ENCODE assay signal across 8 cellular contexts in the genomic region with DNA sequence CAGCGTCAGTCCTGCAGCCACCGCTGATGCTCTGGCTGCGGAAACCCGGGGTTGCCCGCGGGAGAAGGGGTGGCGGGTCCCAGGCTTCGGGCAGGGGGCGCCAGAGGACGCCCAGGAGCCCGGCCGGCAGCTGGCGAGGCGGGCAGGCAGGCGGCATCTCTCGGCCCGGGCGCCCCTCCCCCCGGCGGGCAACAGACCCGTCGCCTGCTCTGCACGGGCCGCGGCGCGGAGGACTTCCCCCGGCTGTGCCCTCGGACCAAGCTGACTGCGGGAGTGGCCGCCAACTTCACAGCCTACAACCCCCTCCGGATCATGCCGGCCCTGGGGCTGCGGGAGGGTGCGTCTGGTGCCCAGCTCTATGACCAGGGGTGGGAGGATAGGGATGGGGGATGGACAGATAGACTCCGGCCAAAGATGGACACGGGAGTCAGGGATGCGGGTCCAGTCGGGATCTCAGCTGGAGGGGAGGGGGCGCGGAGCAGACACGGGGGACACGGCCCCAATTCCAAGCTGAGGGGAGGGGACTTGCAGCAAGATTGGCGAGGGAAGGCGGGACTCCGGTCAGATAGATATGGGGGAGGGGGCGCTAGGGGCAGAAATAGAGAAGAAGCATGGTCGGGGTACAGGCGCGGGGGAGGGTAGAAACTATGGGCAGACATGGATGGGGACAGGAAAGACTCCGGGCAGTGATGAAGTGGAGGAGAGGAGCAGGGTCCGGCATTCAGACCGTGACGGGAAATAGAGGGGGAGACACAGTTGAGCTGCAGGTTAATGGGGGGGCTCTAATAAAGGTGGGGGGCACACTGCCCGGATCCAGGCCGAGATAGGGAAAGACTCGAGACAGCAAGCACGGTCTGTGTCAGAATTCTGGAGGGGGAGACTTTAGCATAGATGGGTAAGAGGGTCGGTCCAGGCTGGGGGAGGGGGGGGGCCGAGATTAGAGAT. TPM values are rescaled to one million over a fixed set of nuclear protein-coding genes. Genes with fewer than 3 reads are reported as not detected.
DNase-seq lines count a peak whose midpoint lies in the region; ATAC-seq, FAIRE-seq and TF ChIP-seq lines count a peak whose summit lies in the region.

No MANE protein-coding gene starts in this region.

- H3K36me3 ChIP-seq in tibial nerve: no peaks in the 10 kb centered on the region

- in situ Hi-C loops in KBM-7 (cut with MboI; ENCODE audit: low pct_unique_long_range_greater_than_20kb, low sequenced_read_pairs): no loop called here

- DNase-seq in D341Med (ENCODE audit: low spot score) (peak; percentile 95), KBM-7 (peak; percentile 76), SHP77 treated with DMSO at 0.1 percent for 48 hours (lab: John Stamatoyannopoulos, UW) (peak; percentile 71), frontal cortex (ENCODE audit: low spot score in 2 of 2) (peak; percentile 89 to 92), nucleus accumbens (lab: John Stamatoyannopoulos, UW) (peak in 51 of 56 donors; percentile 26 to 88 (median 69)), tibial nerve (ENCODE audit: low spot score in 2 of 2) (no peak)
- DNase-seq in activated gamma-delta T cell treated with anti-CD3 and anti-CD28 coated beads, Interleukin-2, amount 50 U/mL, for 16 hours (ENCODE audit: low read depth): peak; percentile 52

- FAIRE-seq in frontal cortex (lab: Jason Lieb, UNC): no peak

- 2 to 3% methylated on average over 24 to 37 of the region's 60 CpGs for WGBS in tibial nerve, 2 donors

- peak overlapping the region; percentile 36 to 65 (median 46) for H3K4me3 ChIP-seq in tibial nerve

- H3K9me3 ChIP-seq in tibial nerve: no peaks in the 10 kb centered on the region

- TF ChIP-seq POLR2A in tibial nerve (IDR thresholded peaks at IDR 0.05): no peak

- no peak for TF ChIP-seq EP300 in tibial nerve (IDR thresholded peaks at IDR 0.05)

- H3K4me1 ChIP-seq in tibial nerve: peaks cover 0 to 47% (median 26%) of the 10 kb centered on the region in 4 donors

- TF ChIP-seq CTCF in tibial nerve (IDR thresholded peaks at IDR 0.05): peak; percentile 57 to 81 (median 74)

- ATAC-seq in GM19455 (IDR thresholded peaks at IDR 0.05; ENCODE audit: unreplicated experiment): no peak

- H3K27me3 ChIP-seq in tibial nerve: peaks cover 0 to 25% of the 10 kb centered on the region in 2 donors

- peak overlapping the region in 1 of 4 donors; percentile 7 for H3K27ac ChIP-seq in tibial nerve

RNA-seq across cellular contexts. Expression of a gene that starts 1.1 kb away (rescaled TPM):
- total RNA-seq in frontal cortex (42.4 TPM), tibial nerve (10 to 100 TPM in 1 of 4 donors, 1 to 10 TPM in 3; 1.6 to 10.5 (median 4.1) TPM)

RNA-seq across cellular contexts. Expression of a gene that starts 52.8 kb away (rescaled TPM):
- total RNA-seq in frontal cortex: under 0.01 TPM
- 10 to 100 TPM in 1 of 4 donors, under 1 TPM in 2, not detected in 1; 0.42 to 14.1 (median 0.66) TPM for total RNA-seq in tibial nerve

RNA-seq across cellular contexts. Expression of a gene that starts 59.2 kb away (rescaled TPM):
- 4.1 TPM for total RNA-seq in frontal cortex
- total RNA-seq in tibial nerve: 100 to 1,000 TPM; 147 to 311 (median 212) TPM

Comparison
In these comparisons a context has a peak if more than half of its experiments do, and no peak if none do; other contexts are left out.
1. DNase-seq: peak in D341Med (single experiment), KBM-7 (single experiment), SHP77 treated with DMSO at 0.1 percent for 48 hours (single experiment), activated gamma-delta T cell treated with anti-CD3 and anti-CD28 coated beads, Interleukin-2, amount 50 U/mL, for 16 hours (single experiment), frontal cortex (2 of 2) and nucleus accumbens (51 of 56); none in tibial nerve (0 of 2).
2. RNA of a gene that starts 59.2 kb away (total RNA-seq): 147 to 311 TPM in tibial nerve; 4.1 TPM in frontal cortex (single experiment); every median in the first group is over 10 times any median in the second.